1 cellular context compared by ENCODE assay signal in the genomic region with DNA sequence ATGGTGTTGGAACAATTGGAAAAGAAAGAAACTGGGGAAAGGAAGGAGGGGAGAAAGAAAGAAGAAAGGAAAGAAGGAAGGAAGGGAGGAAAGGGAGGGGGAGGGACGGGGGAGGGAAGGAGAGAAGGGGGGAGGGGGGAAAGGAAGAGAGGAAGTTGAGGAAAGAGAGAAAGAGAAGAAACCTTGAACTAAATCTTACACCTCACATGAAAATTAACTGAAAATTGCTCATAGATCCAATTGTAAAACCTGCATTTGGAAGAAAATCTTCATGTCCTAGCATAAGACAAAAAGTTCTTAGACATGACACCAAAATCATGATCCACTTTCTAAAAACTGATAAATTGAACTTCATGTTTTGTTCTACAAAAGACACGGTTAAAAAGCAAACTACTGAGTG.
TF ChIP-seq lines count a peak whose summit lies in the region.

No MANE protein-coding gene starts in this region.

TF ChIP-seq in HepG2, 621 proteins besides CTCF, POLR2A, EP300 and RAD21 (continued from another document):
- TF ChIP-seq, protein P1, sequence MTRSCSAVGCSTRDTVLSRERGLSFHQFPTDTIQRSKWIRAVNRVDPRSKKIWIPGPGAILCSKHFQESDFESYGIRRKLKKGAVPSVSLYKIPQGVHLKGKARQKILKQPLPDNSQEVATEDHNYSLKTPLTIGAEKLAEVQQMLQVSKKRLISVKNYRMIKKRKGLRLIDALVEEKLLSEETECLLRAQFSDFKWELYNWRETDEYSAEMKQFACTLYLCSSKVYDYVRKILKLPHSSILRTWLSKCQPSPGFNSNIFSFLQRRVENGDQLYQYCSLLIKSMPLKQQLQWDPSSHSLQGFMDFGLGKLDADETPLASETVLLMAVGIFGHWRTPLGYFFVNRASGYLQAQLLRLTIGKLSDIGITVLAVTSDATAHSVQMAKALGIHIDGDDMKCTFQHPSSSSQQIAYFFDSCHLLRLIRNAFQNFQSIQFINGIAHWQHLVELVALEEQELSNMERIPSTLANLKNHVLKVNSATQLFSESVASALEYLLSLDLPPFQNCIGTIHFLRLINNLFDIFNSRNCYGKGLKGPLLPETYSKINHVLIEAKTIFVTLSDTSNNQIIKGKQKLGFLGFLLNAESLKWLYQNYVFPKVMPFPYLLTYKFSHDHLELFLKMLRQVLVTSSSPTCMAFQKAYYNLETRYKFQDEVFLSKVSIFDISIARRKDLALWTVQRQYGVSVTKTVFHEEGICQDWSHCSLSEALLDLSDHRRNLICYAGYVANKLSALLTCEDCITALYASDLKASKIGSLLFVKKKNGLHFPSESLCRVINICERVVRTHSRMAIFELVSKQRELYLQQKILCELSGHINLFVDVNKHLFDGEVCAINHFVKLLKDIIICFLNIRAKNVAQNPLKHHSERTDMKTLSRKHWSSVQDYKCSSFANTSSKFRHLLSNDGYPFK (CRISPR knock-in tag; IDR thresholded peaks at IDR 0.05; ENCODE audit: borderline replicate concordance): no peak
- no peak for TF ChIP-seq ZFP90 (CRISPR knock-in tag; IDR thresholded peaks at IDR 0.05; ENCODE audit: borderline replicate concordance)
- TF ChIP-seq FOXK1 (CRISPR knock-in tag; IDR thresholded peaks at IDR 0.05; ENCODE audit: borderline replicate concordance, low read depth): no peak
- TF ChIP-seq HES4 (CRISPR knock-in tag; IDR thresholded peaks at IDR 0.05; ENCODE audit: borderline replicate concordance): no peak
- no peak for TF ChIP-seq GFI1 (CRISPR knock-in tag; IDR thresholded peaks at IDR 0.05; ENCODE audit: borderline replicate concordance)
